ENCODE assay signal across 27 cellular contexts in genomic region chr2:208568203-208568602, GRCh38.
"Had no signal": no experiment of that assay in that cellular context is flagged by ENCODE, and none has a peak within 500 bp of the region (broad histone marks: within the 10 kb centered on the region; RNA-seq: fewer than 3 reads in every experiment).

No MANE protein-coding gene starts in this region.

- H3K4me1 ChIP-seq: stomach, suprapubic skin, testis, thyroid gland, tibial artery, tibial nerve, upper lobe of left lung, upper lobe of right lung, uterus, vagina had no signal

- FAIRE-seq: urothelium cell line had no signal

- H3K9me3 ChIP-seq: stomach, suprapubic skin, testis, thoracic aorta, thyroid gland, tibial artery, tibial nerve, transverse colon, upper lobe of left lung, upper lobe of right lung, uterus, vagina had no signal

- H3K36me3 ChIP-seq: stomach, suprapubic skin, thoracic aorta, thyroid gland, tibial artery, tibial nerve, transverse colon, upper lobe of left lung, upper lobe of right lung, uterus, vagina had no signal

- H3K27ac ChIP-seq: stomach, suprapubic skin, testis, thoracic aorta, thyroid gland, tibial artery, tibial nerve, transverse colon, upper lobe of left lung, upper lobe of right lung, uterus, vagina had no signal

- ATAC-seq: stimulated activated effector memory CD8-positive, alpha-beta T cell treated with anti-CD3 and anti-CD28 coated beads, Interleukin-12 subunit alpha, Interleukin-12 subunit beta, amount 100 ng/mL, for 72 hours; stimulated activated memory B cell treated with anti-CD40 and anti-IgM and Interleukin-4, amounts not matched to agents 10 μg/mL and 1 μg/mL and 100 μg/mL, for 72 hours; stimulated activated naive B cell treated with anti-CD40 and anti-IgM and Interleukin-4, amounts not matched to agents 10 μg/mL and 1 μg/mL and 100 μg/mL, for 72 hours; stimulated activated naive CD8-positive, alpha-beta T cell treated with anti-CD3 and anti-CD28 coated beads, Interleukin-15, amount 100 ng/mL, for 72 hours; stimulated activated naive CD8-positive, alpha-beta T cell treated with anti-CD3 and anti-CD28 coated beads, Interleukin-15, Interleukin-2, amounts not matched to agents 100 U/mL and 50 U/mL, for 24 hours; upper lobe of right lung had no signal

- DNase-seq: stimulated activated CD4-positive, alpha-beta T cell treated with anti-CD3 and anti-CD28 coated beads, Interleukin-2, amount 100 ng/mL, for 48 hours; stimulated activated CD4-positive, alpha-beta T cell treated with anti-CD3 and anti-CD28 coated beads, Interleukin-4, amount 100 ng/mL, for 1 hour; stimulated activated CD4-positive, alpha-beta T cell treated with anti-CD3 and anti-CD28 coated beads, Interleukin-4, amount 100 ng/mL, for 24 hours; stimulated activated CD4-positive, alpha-beta T cell treated with anti-CD3 and anti-CD28 coated beads, Interleukin-4, amount 100 ng/mL, for 4 hours; stimulated activated CD8-positive, alpha-beta memory T cell treated with anti-CD3 and anti-CD28 coated beads, Interleukin-4, amount 100 ng/mL, for 48 hours; stimulated activated naive B cell treated with anti-CD40 and anti-IgM and Interleukin-4, amounts not matched to agents 10 μg/mL and 1 μg/mL and 100 μg/mL, for 72 hours; stimulated activated naive CD4-positive, alpha-beta T cell; stimulated activated naive CD4-positive, alpha-beta T cell treated with Interleukin-2 at 50 U/mL for 16 hours; stimulated activated naive CD8-positive, alpha-beta T cell treated with anti-CD3 and anti-CD28 coated beads, Interleukin-15, amount 100 ng/mL, for 72 hours; stimulated activated naive CD8-positive, alpha-beta T cell treated with anti-CD3 and anti-CD28 coated beads, Interleukin-15, Interleukin-2, amounts not matched to agents 100 U/mL and 50 U/mL, for 24 hours; stomach; substantia nigra; testis; thyroid gland; tibial artery; transverse colon; trophoblast cell; upper lobe of left lung; upper lobe of right lung; uterus had no signal

- H3K4me3 ChIP-seq: stomach, suprapubic skin, testis, thoracic aorta, thyroid gland, tibial artery, tibial nerve, transverse colon, upper lobe of left lung, upper lobe of right lung, uterus, vagina had no signal

- H3K27me3 ChIP-seq: suprapubic skin, testis, thyroid gland, tibial artery, tibial nerve, transverse colon, upper lobe of left lung, upper lobe of right lung, uterus, vagina had no signal
